ENCODE assay signal across 7 cellular contexts in genomic region chr3:172596394-172596706, GRCh38.
A peak's percentile ranks its signal among the peaks of the same experiment; 100 is the strongest.
DNase-seq lines count a peak whose midpoint lies in the region; ATAC-seq and TF ChIP-seq lines count a peak whose summit lies in the region.

No MANE protein-coding gene starts in this region.

- H3K9me3 Mint-ChIP-seq in Calu3 (ENCODE audit: low read depth, unreplicated experiment) = no peaks in the 10 kb centered on the region

- peaks cover 68% of the 10 kb centered on the region for H3K4me1 Mint-ChIP-seq in Calu3 (ENCODE audit: low read depth, unreplicated experiment)

- peaks cover 30% of the 10 kb centered on the region for H3K36me3 Mint-ChIP-seq in Calu3 (ENCODE audit: insufficient read depth, unreplicated experiment)

- intact Hi-C loops in Calu3 (cut with micrococcal nuclease; ENCODE audit: unreplicated experiment) (loop anchor here (1.0 to 5.0 kb wide), 4 partner anchors 49 to 204 kb away; no protein-coding TSS in a partner anchor), prostate gland (cut with DNase I) (loop anchor here (5.0 kb wide), 1 partner anchor 109 kb away; no protein-coding TSS in a partner anchor), aorta (cut with DNase I) (loop anchor here in 1 of 2 donors (5.0 kb wide), 1 partner anchor 109 kb away; no protein-coding TSS in a partner anchor)

- H3K36me3 ChIP-seq in RWPE2 (ENCODE audit: low read depth) (no peaks in the 10 kb centered on the region), prostate gland (no peaks in the 10 kb centered on the region), aorta (ENCODE audit: control insufficient read depth in 1 of 2, insufficient read depth in 2 of 2, low read length in 1 of 2) (no peaks in the 10 kb centered on the region)

- no peaks in the 10 kb centered on the region for H3K27me3 Mint-ChIP-seq in Calu3 (ENCODE audit: unreplicated experiment)

- no peak for DNase-seq in Calu3
- DNase-seq in RWPE2 (ENCODE audit: low spot score) = no peak
- no peak for DNase-seq in epithelial cell of proximal tubule (ENCODE audit: low read depth)
- no peak for DNase-seq in prostate gland (ENCODE audit: low spot score)
- DNase-seq in C1 segment of cervical spinal cord (lab: John Stamatoyannopoulos, UW) = no peak
- DNase-seq in aorta = no peak

- 39% methylated on average over 2 of the region's 2 CpGs for WGBS in prostate gland
- WGBS in aorta, 2 donors = 59 to 62% methylated on average over 2 of the region's 2 CpGs

- CTCF ChIA-PET in Calu3 (lab: Charles Lee) = interaction anchor here (0.5 to 3.8 kb wide), 20 partner anchors 10 to 865 kb away, joined by 3 to 36 read pairs (median 8); partner anchors contain the start of genes ECT2 and TNFSF10

- H3K27ac ChIP-seq in RWPE2 (ENCODE audit: poor library complexity, severe bottlenecking) = no peak overlapping the region
- peak overlapping the region; percentile 58 to 73 for H3K27ac ChIP-seq in prostate gland
- H3K27ac ChIP-seq in aorta (ENCODE audit: low read depth in 1 of 2, low read length in 2 of 2) = no peak overlapping the region

- peak overlapping the region; percentile 95 for H3K27ac Mint-ChIP-seq in Calu3 (ENCODE audit: unreplicated experiment)

- H3K4me3 Mint-ChIP-seq in Calu3 (ENCODE audit: low read depth, unreplicated experiment) = peak overlapping the region; percentile 70

- H3K4me3 ChIP-seq in RWPE2 (ENCODE audit: severe bottlenecking) (no peak overlapping the region), epithelial cell of proximal tubule (ENCODE audit: low read depth, low read length) (peak overlapping the region; percentile 53), prostate gland (no peak overlapping the region), aorta (ENCODE audit: low read length in 2 of 2) (no peak overlapping the region)

- H3K9me3 ChIP-seq in RWPE2 (ENCODE audit: severe bottlenecking) (no peaks in the 10 kb centered on the region), prostate gland (no peaks in the 10 kb centered on the region), aorta (ENCODE audit: control insufficient read depth, low read length) (no peaks in the 10 kb centered on the region)

- TF ChIP-seq CTCF in Calu3 (IDR thresholded peaks at IDR 0.05; ENCODE audit: unreplicated experiment) = no peak
- peak; percentile 71 for TF ChIP-seq CTCF in RWPE2 (IDR thresholded peaks at IDR 0.05; ENCODE audit: poor library complexity, severe bottlenecking)
- no peak for TF ChIP-seq CTCF in epithelial cell of proximal tubule (conservative IDR thresholded peaks at IDR 0.05; ENCODE audit: low read depth, low read length)
- TF ChIP-seq CTCF in prostate gland (IDR thresholded peaks at IDR 0.05) = no peak

- no peak for TF ChIP-seq POLR2A in prostate gland (IDR thresholded peaks at IDR 0.05)

- BruUV-seq in Calu3 (replicated peaks; lab: Mats Ljungman, UMichigan) = TSS peak; percentile 68

- H3K4me1 ChIP-seq in RWPE2 (ENCODE audit: insufficient read depth, poor library complexity, severe bottlenecking) (peaks cover 17% of the 10 kb centered on the region), prostate gland (replicated peaks) (peaks cover 3% of the 10 kb centered on the region), aorta (ENCODE audit: control insufficient read depth in 1 of 2, insufficient read depth in 2 of 2, low read length in 2 of 2) (no peaks in the 10 kb centered on the region)

- H3K27me3 ChIP-seq in RWPE2 (ENCODE audit: insufficient read depth, poor library complexity, severe bottlenecking) (no peaks in the 10 kb centered on the region), prostate gland (replicated peaks; ENCODE audit: insufficient read depth) (no peaks in the 10 kb centered on the region), aorta (ENCODE audit: control insufficient read depth in 1 of 2, insufficient read depth in 2 of 2, low read length in 1 of 2) (no peaks in the 10 kb centered on the region)

- no peak for ATAC-seq in RWPE2 (ENCODE audit: low read depth)
- no peak for ATAC-seq in aorta (ENCODE audit: low FRiP score)
- no peak for ATAC-seq in GM19351 (IDR thresholded peaks at IDR 0.05; ENCODE audit: unreplicated experiment)

Comparison
In these comparisons a context has a peak if more than half of its experiments do, and no peak if none do; other contexts are left out.
1. H3K27ac ChIP-seq: peak in prostate gland (2 of 2); none in RWPE2 (single experiment) and aorta (0 of 2).